In genomic region chr20:33276303-33277113, GRCh38 we compare ENCODE assay signal across 14 cellular contexts. TPM values are rescaled to one million over a fixed set of nuclear protein-coding genes. Genes with fewer than 3 reads are reported as not detected.
A peak's percentile ranks its signal among the peaks of the same experiment; 100 is the strongest.
DNase-seq lines count a peak whose midpoint lies in the region; ATAC-seq, FAIRE-seq and TF ChIP-seq lines count a peak whose summit lies in the region.
"Had no signal": no experiment of that assay in that cellular context is flagged by ENCODE, and none has a peak within 500 bp of the region (broad histone marks: within the 10 kb centered on the region; RNA-seq: fewer than 3 reads in every experiment).

No MANE protein-coding gene starts in this region.

- no peak for FAIRE-seq in HepG2 (lab: Jason Lieb, UNC)
- FAIRE-seq: A204.1 had no signal

- TF ChIP-seq RAD21 in HepG2 (CRISPR knock-in tag; IDR thresholded peaks at IDR 0.05): no peak

- peak; percentile 7 to 21 for ATAC-seq in natural killer cell treated with Interleukin-12 subunit alpha and Interleukin-12 subunit beta and Interleukin-15 and Interleukin-18, amount 100 ng/mL, for 72 hours
- no peak for ATAC-seq in natural killer cell
- peak; percentile 74 for ATAC-seq in HepG2

- H2AFZ ChIP-seq in HepG2 (ENCODE audit: low read length): no peak overlapping the region

- H3K27ac ChIP-seq in adrenal gland (no peak overlapping the region), HepG2 (ENCODE audit: extremely low read length, insufficient read depth, low read length) (no peak overlapping the region), stomach (peak overlapping the region in 4 of 5 donors; percentile 4 to 79 (median 48))
- H3K27ac ChIP-seq: C4-2B had no signal

- peaks cover 19 to 23% of the 10 kb centered on the region in 2 donors for H3K27me3 Mint-ChIP-seq in natural killer cell treated with Interleukin-12 subunit alpha and Interleukin-12 subunit beta and Interleukin-15 and Interleukin-18, amount 100 ng/mL, for 72 hours
- peaks cover 17 to 25% of the 10 kb centered on the region in 2 donors for H3K27me3 Mint-ChIP-seq in natural killer cell (ENCODE audit: low read depth in 2 of 2)

- H3K9me3 ChIP-seq in adrenal gland (replicated peaks in 1 of 3) (no peaks in the 10 kb centered on the region), HepG2 (ENCODE audit: low read length) (no peaks in the 10 kb centered on the region), stomach (no peaks in the 10 kb centered on the region)

- TF ChIP-seq CTCF in natural killer cell (IDR thresholded peaks at IDR 0.05) (no peak), adrenal gland (IDR thresholded peaks at IDR 0.05) (no peak), HepG2 (CRISPR knock-in tag; IDR thresholded peaks at IDR 0.05) (peak; percentile 1; the same call in 1 of the 2 replicates), stomach (IDR thresholded peaks at IDR 0.05) (no peak)

- H3K36me3 ChIP-seq in adrenal gland (replicated peaks in 1 of 2) (no peaks in the 10 kb centered on the region), HepG2 (replicated peaks in 1 of 2; ENCODE audit: control insufficient read depth in 1 of 2, insufficient read depth in 2 of 2, low read length in 2 of 2) (no peaks in the 10 kb centered on the region), stomach (no peaks in the 10 kb centered on the region)

- in situ Hi-C loops in HepG2 (cut with HindIII; ENCODE audit: extremely low pct_ligation_motif_present, low pct_unique_long_range_greater_than_20kb): no loop called here

- CTCF ChIA-PET in HepG2 (lab: Yijun Ruan, JAX; ENCODE audit: low intra/inter-chr PET ratio, low total read pairs): no interaction called here

- H4K20me1 ChIP-seq in HepG2 (ENCODE audit: insufficient read depth, low read length): no peaks in the 10 kb centered on the region

- no peak overlapping the region for H3K27ac Mint-ChIP-seq in natural killer cell treated with Interleukin-12 subunit alpha and Interleukin-12 subunit beta and Interleukin-15 and Interleukin-18, amount 100 ng/mL, for 72 hours
- no peak overlapping the region for H3K27ac Mint-ChIP-seq in natural killer cell

- H3K9ac ChIP-seq in HepG2 (ENCODE audit: insufficient read depth, low read depth, low read length): peak overlapping the region; percentile 4; the same call in 1 of the 2 replicates

- H3K9me3 Mint-ChIP-seq in natural killer cell treated with Interleukin-12 subunit alpha and Interleukin-12 subunit beta and Interleukin-15 and Interleukin-18, amount 100 ng/mL, for 72 hours: no peaks in the 10 kb centered on the region
- no peaks in the 10 kb centered on the region for H3K9me3 Mint-ChIP-seq in natural killer cell

- WGBS in adrenal gland, 4 donors: 58 to 62% (median 60%) methylated on average over 10 to 12 of the region's 12 CpGs
- 50% methylated on average over 12 of the region's 12 CpGs for WGBS in HepG2 (ENCODE audit: low lambda C conversion rate)
- 74 to 76% (median 75%) methylated on average over 10 to 12 of the region's 12 CpGs for WGBS in stomach, 5 donors

- BruUV-seq in HepG2 (replicated peaks; lab: Mats Ljungman, UMichigan): no TSS peak

- DNase-seq in natural killer cell treated with Interleukin-12 subunit alpha and Interleukin-12 subunit beta and Interleukin-15 and Interleukin-18, amount 100 ng/mL, for 72 hours (ENCODE audit: low spot score): no peak
- no peak for DNase-seq in natural killer cell
- DNase-seq in adrenal gland: peak; percentile 26 to 73 (median 57)
- peak; percentile 58 for DNase-seq in HepG2 (ENCODE audit: low spot score)
- DNase-seq in stomach: no peak
- no peak for DNase-seq in LoVo (ENCODE audit: low spot score)
- DNase-seq in EL: no peak
- no peak for DNase-seq in NCI-H1436 (lab: John Stamatoyannopoulos, UW)
- DNase-seq: NCI-H1694, NCI-H2107, NCI-H345 had no signal

- H3K4me1 Mint-ChIP-seq in natural killer cell treated with Interleukin-12 subunit alpha and Interleukin-12 subunit beta and Interleukin-15 and Interleukin-18, amount 100 ng/mL, for 72 hours (ENCODE audit: low read depth in 2 of 2): no peaks in the 10 kb centered on the region
- no peaks in the 10 kb centered on the region for H3K4me1 Mint-ChIP-seq in natural killer cell

- H3K4me1 ChIP-seq in adrenal gland (replicated peaks in 1 of 2): peaks cover 3 to 5% of the 10 kb centered on the region in 2 donors
- H3K4me1 ChIP-seq in HepG2 (ENCODE audit: insufficient read depth, low read length): peaks cover 89% of the 10 kb centered on the region
- H3K4me1 ChIP-seq in stomach: peaks cover 8 to 19% (median 10%) of the 10 kb centered on the region in 4 donors

- intact Hi-C loops in natural killer cell (cut with micrococcal nuclease): no loop called here
- intact Hi-C loops in adrenal gland (cut with DNase I): no loop called here
- intact Hi-C loops in HepG2 (cut with micrococcal nuclease; ENCODE audit: unreplicated experiment): no loop called here
- intact Hi-C loops in stomach (cut with DNase I; ENCODE audit: low total_unique reads): no loop called here

- H3K4me3 ChIP-seq in adrenal gland (no peak overlapping the region), HepG2 (replicated peaks in 1 of 3; ENCODE audit: insufficient read depth in 1 of 3, low read depth in 2 of 3, low read length in 3 of 3) (no peak overlapping the region), stomach (no peak overlapping the region)

- POLR2A ChIA-PET in HepG2 (lab: Yijun Ruan, JAX): no interaction called here

- H3K79me2 ChIP-seq in HepG2 (ENCODE audit: insufficient read depth, low read length): no peaks in the 10 kb centered on the region

- H3K4me2 ChIP-seq in HepG2 (ENCODE audit: low read depth, low read length): peak overlapping the region; percentile 29

- H3K4me3 Mint-ChIP-seq in natural killer cell treated with Interleukin-12 subunit alpha and Interleukin-12 subunit beta and Interleukin-15 and Interleukin-18, amount 100 ng/mL, for 72 hours: no peak overlapping the region
- no peak overlapping the region for H3K4me3 Mint-ChIP-seq in natural killer cell

- no peak for TF ChIP-seq POLR2A in adrenal gland (IDR thresholded peaks at IDR 0.05)
- peak in 1 of 2 experiments; percentile 32; a peak in 1 of 4 replicates for TF ChIP-seq POLR2A in HepG2 (IDR thresholded peaks at IDR 0.05; ENCODE audit: insufficient read depth in 1 of 2, low read depth in 2 of 2, low read length in 2 of 2)
- no peak for TF ChIP-seq POLR2A in stomach (IDR thresholded peaks at IDR 0.05)

- H3K36me3 Mint-ChIP-seq in natural killer cell treated with Interleukin-12 subunit alpha and Interleukin-12 subunit beta and Interleukin-15 and Interleukin-18, amount 100 ng/mL, for 72 hours: no peaks in the 10 kb centered on the region
- no peaks in the 10 kb centered on the region for H3K36me3 Mint-ChIP-seq in natural killer cell

- H3K27me3 ChIP-seq in adrenal gland (no peaks in the 10 kb centered on the region), HepG2 (ENCODE audit: control insufficient read depth in 1 of 2, insufficient read depth in 2 of 2, low read length in 2 of 2) (peaks cover 0 to 3% of the 10 kb centered on the region in 2 experiments; a peak in 1 of 5 replicates), stomach (peaks cover 0 to 34% (median 0%) of the 10 kb centered on the region in 3 donors)

- TF ChIP-seq EP300 in HepG2 (IDR thresholded peaks at IDR 0.05; ENCODE audit: low read depth in 2 of 2, low read length in 2 of 2) (no peak), HepG2 (CRISPR knock-in tag; IDR thresholded peaks at IDR 0.05; ENCODE audit: borderline replicate concordance) (no peak), stomach (IDR thresholded peaks at IDR 0.05) (no peak)

RNA-seq across cellular contexts. Expression of gene BPIFB1, which starts 6.5 kb away (rescaled TPM):
- not detected for total RNA-seq in natural killer cell treated with Interleukin-12 subunit alpha and Interleukin-12 subunit beta and Interleukin-15 and Interleukin-18, amount 100 ng/mL, for 72 hours
- total RNA-seq in natural killer cell: not detected
- total RNA-seq in adrenal gland: under 1 TPM in 2 of 8 donors, not detected in 6; 0.23 to 0.25 TPM
- under 1 TPM in 1 of 3 donors, not detected in 2; 0.07 TPM for polyA plus RNA-seq in adrenal gland
- 0.18 and 0.82 TPM in 2 replicates for total RNA-seq in HepG2 (2016; rRNA removed; fragmentation: Illumina TruSeq; extraction: Trizol)
- total RNA-seq in HepG2 (2016; cell fraction: cytosol; rRNA removed; fragmentation: Illumina TruSeq; extraction: Trizol; ENCODE audit: low read depth): 0.18 TPM in 1 of 2 replicates, not detected in the other
- 0.34 and 0.56 TPM in 2 replicates for total RNA-seq in HepG2 (2016; cell fraction: insoluble cytoplasmic fraction; rRNA removed; fragmentation: Illumina TruSeq; extraction: Trizol)
- 0.28 TPM in 2 replicates for total RNA-seq in HepG2 (2016; cell fraction: membrane; rRNA removed; fragmentation: Illumina TruSeq; extraction: Trizol)
- total RNA-seq in HepG2 (2016; cell fraction: nucleus; rRNA removed; fragmentation: Illumina TruSeq; extraction: Trizol): 0.59 and 0.75 TPM in 2 replicates
- 4.4 and 9.2 TPM in 2 replicates for polyA plus RNA-seq in HepG2 (2011; rRNA removed)
- polyA plus RNA-seq in HepG2 (2011; cell fraction: cytosol; rRNA removed): 3.2 and 5.0 TPM in 2 replicates
- polyA plus RNA-seq in HepG2 (2011; cell fraction: nucleus; rRNA removed): 5.1 and 7.3 TPM in 2 replicates
- polyA plus RNA-seq in HepG2 (2012): 7.9 and 12.0 TPM in 2 replicates
- 0.26 and 0.36 TPM in 2 replicates for polyA plus RNA-seq in HepG2 (2016; cell fraction: cytosol; fragmentation: Illumina TruSeq; extraction: Trizol; ENCODE audit: low read depth)
- polyA plus RNA-seq in HepG2 (2016; cell fraction: insoluble cytoplasmic fraction; fragmentation: Illumina TruSeq; extraction: Trizol; ENCODE audit: low read depth): 0.54 and 0.91 TPM in 2 replicates
- 0.17 and 0.40 TPM in 2 replicates for polyA plus RNA-seq in HepG2 (2016; cell fraction: membrane; fragmentation: Illumina TruSeq; extraction: Trizol; ENCODE audit: low read depth)
- polyA plus RNA-seq in HepG2 (2016; cell fraction: nucleus; fragmentation: Illumina TruSeq; extraction: Trizol; ENCODE audit: insufficient read depth, low read depth): 0.97 and 1.00 TPM in 2 replicates
- 3.7 TPM in 1 of 2 replicates, not detected in the other for polyA minus RNA-seq in HepG2 (2011; rRNA and poly(A)+ RNA removed; ENCODE audit: low replicate concordance)
- polyA minus RNA-seq in HepG2 (2011; cell fraction: cytosol; rRNA and poly(A)+ RNA removed): 0.44 and 1.6 TPM in 2 replicates
- polyA minus RNA-seq in HepG2 (2011; cell fraction: nucleus; rRNA and poly(A)+ RNA removed): 1.7 and 2.0 TPM in 2 replicates
- 10 to 100 TPM in 4 of 5 donors, not detected in 1; 20.2 to 58.9 (median 44.5) TPM for total RNA-seq in stomach
- polyA plus RNA-seq in stomach: 100 to 1,000 TPM in 1 of 3 donors, 10 to 100 TPM in 1, 1 to 10 TPM in 1; 2.3 to 169 (median 22.7) TPM
- total RNA-seq: HT-29 had no signal

RNA-seq across cellular contexts. Expression of gene BPIFA1, which starts 40.7 kb away (rescaled TPM):
- total RNA-seq in natural killer cell treated with Interleukin-12 subunit alpha and Interleukin-12 subunit beta and Interleukin-15 and Interleukin-18, amount 100 ng/mL, for 72 hours: not detected
- total RNA-seq in natural killer cell: not detected
- not detected for total RNA-seq in adrenal gland
- polyA plus RNA-seq in adrenal gland: not detected
- not detected in 2 replicates for total RNA-seq in HepG2 (2016; rRNA removed; fragmentation: Illumina TruSeq; extraction: Trizol)
- total RNA-seq in HepG2 (2016; cell fraction: cytosol; rRNA removed; fragmentation: Illumina TruSeq; extraction: Trizol; ENCODE audit: low read depth): not detected in 2 replicates
- not detected in 2 replicates for total RNA-seq in HepG2 (2016; cell fraction: insoluble cytoplasmic fraction; rRNA removed; fragmentation: Illumina TruSeq; extraction: Trizol)
- total RNA-seq in HepG2 (2016; cell fraction: membrane; rRNA removed; fragmentation: Illumina TruSeq; extraction: Trizol): not detected in 2 replicates
- not detected in 2 replicates for total RNA-seq in HepG2 (2016; cell fraction: nucleus; rRNA removed; fragmentation: Illumina TruSeq; extraction: Trizol)
- not detected in 2 replicates for polyA plus RNA-seq in HepG2 (2011; rRNA removed)
- polyA plus RNA-seq in HepG2 (2011; cell fraction: cytosol; rRNA removed): not detected in 2 replicates
- polyA plus RNA-seq in HepG2 (2011; cell fraction: nucleus; rRNA removed): not detected in 2 replicates
- polyA plus RNA-seq in HepG2 (2012): not detected in 2 replicates
- not detected in 2 replicates for polyA plus RNA-seq in HepG2 (2016; cell fraction: cytosol; fragmentation: Illumina TruSeq; extraction: Trizol; ENCODE audit: low read depth)
- not detected in 2 replicates for polyA plus RNA-seq in HepG2 (2016; cell fraction: insoluble cytoplasmic fraction; fragmentation: Illumina TruSeq; extraction: Trizol; ENCODE audit: low read depth)
- not detected in 2 replicates for polyA plus RNA-seq in HepG2 (2016; cell fraction: membrane; fragmentation: Illumina TruSeq; extraction: Trizol; ENCODE audit: low read depth)
- polyA plus RNA-seq in HepG2 (2016; cell fraction: nucleus; fragmentation: Illumina TruSeq; extraction: Trizol; ENCODE audit: insufficient read depth, low read depth): not detected in 2 replicates
- polyA minus RNA-seq in HepG2 (2011; rRNA and poly(A)+ RNA removed; ENCODE audit: low replicate concordance): not detected in 2 replicates
- not detected in 2 replicates for polyA minus RNA-seq in HepG2 (2011; cell fraction: cytosol; rRNA and poly(A)+ RNA removed)
- polyA minus RNA-seq in HepG2 (2011; cell fraction: nucleus; rRNA and poly(A)+ RNA removed): not detected in 2 replicates
- total RNA-seq in stomach: under 1 TPM in 1 of 5 donors, not detected in 4; 0.72 TPM
- polyA plus RNA-seq in stomach: not detected
- total RNA-seq: HT-29 had no signal

RNA-seq across cellular contexts. Expression of gene BPIFA3, which starts 59.4 kb away (rescaled TPM):
- total RNA-seq in natural killer cell treated with Interleukin-12 subunit alpha and Interleukin-12 subunit beta and Interleukin-15 and Interleukin-18, amount 100 ng/mL, for 72 hours: not detected
- total RNA-seq in natural killer cell (not detected), adrenal gland (not detected), HepG2 (2016; rRNA removed; fragmentation: Illumina TruSeq; extraction: Trizol) (not detected in 2 replicates), stomach (not detected)
- polyA plus RNA-seq in adrenal gland (not detected), HepG2 (2011; rRNA removed) (not detected in 2 replicates), stomach (not detected)
- not detected in 2 replicates for total RNA-seq in HepG2 (2016; cell fraction: cytosol; rRNA removed; fragmentation: Illumina TruSeq; extraction: Trizol; ENCODE audit: low read depth)
- total RNA-seq in HepG2 (2016; cell fraction: insoluble cytoplasmic fraction; rRNA removed; fragmentation: Illumina TruSeq; extraction: Trizol): not detected in 2 replicates
- not detected in 2 replicates for total RNA-seq in HepG2 (2016; cell fraction: membrane; rRNA removed; fragmentation: Illumina TruSeq; extraction: Trizol)
- total RNA-seq in HepG2 (2016; cell fraction: nucleus; rRNA removed; fragmentation: Illumina TruSeq; extraction: Trizol): not detected in 2 replicates
- polyA plus RNA-seq in HepG2 (2011; cell fraction: cytosol; rRNA removed): not detected in 2 replicates
- polyA plus RNA-seq in HepG2 (2011; cell fraction: nucleus; rRNA removed): not detected in 2 replicates
- polyA plus RNA-seq in HepG2 (2012): not detected in 2 replicates
- not detected in 2 replicates for polyA plus RNA-seq in HepG2 (2016; cell fraction: cytosol; fragmentation: Illumina TruSeq; extraction: Trizol; ENCODE audit: low read depth)
- polyA plus RNA-seq in HepG2 (2016; cell fraction: insoluble cytoplasmic fraction; fragmentation: Illumina TruSeq; extraction: Trizol; ENCODE audit: low read depth): not detected in 2 replicates
- polyA plus RNA-seq in HepG2 (2016; cell fraction: membrane; fragmentation: Illumina TruSeq; extraction: Trizol; ENCODE audit: low read depth): not detected in 2 replicates
- not detected in 2 replicates for polyA plus RNA-seq in HepG2 (2016; cell fraction: nucleus; fragmentation: Illumina TruSeq; extraction: Trizol; ENCODE audit: insufficient read depth, low read depth)
- polyA minus RNA-seq in HepG2 (2011; rRNA and poly(A)+ RNA removed; ENCODE audit: low replicate concordance): not detected in 2 replicates
- not detected in 2 replicates for polyA minus RNA-seq in HepG2 (2011; cell fraction: cytosol; rRNA and poly(A)+ RNA removed)
- polyA minus RNA-seq in HepG2 (2011; cell fraction: nucleus; rRNA and poly(A)+ RNA removed): not detected in 2 replicates
- total RNA-seq: HT-29 had no signal

Comparison
In these comparisons a context has a peak if more than half of its experiments do, and no peak if none do; other contexts are left out.
1. ATAC-seq: peak in natural killer cell treated with Interleukin-12 subunit alpha and Interleukin-12 subunit beta and Interleukin-15 and Interleukin-18, amount 100 ng/mL, for 72 hours (2 of 2) and HepG2 (single experiment); none in natural killer cell (0 of 3).
2. DNase-seq: peak in adrenal gland (7 of 7) and HepG2 (single experiment); none in natural killer cell treated with Interleukin-12 subunit alpha and Interleukin-12 subunit beta and Interleukin-15 and Interleukin-18, amount 100 ng/mL, for 72 hours (single experiment), natural killer cell (single experiment), stomach (single experiment), LoVo (single experiment), EL (single experiment) and NCI-H1436 (single experiment).
3. H3K27ac ChIP-seq: peak in stomach (4 of 5); none in adrenal gland (0 of 5) and HepG2 (single experiment).